8 cellular contexts compared by ENCODE assay signal in genomic region chr4:128556756-128557155, GRCh38.
"Had no signal": no experiment of that assay in that cellular context is flagged by ENCODE, and none has a peak within 500 bp of the region (broad histone marks: within the 10 kb centered on the region; RNA-seq: fewer than 3 reads in every experiment).

No MANE protein-coding gene starts in this region.

- FAIRE-seq: H1, H54, HTR-8/SVneo had no signal

- H3K36me3 Mint-ChIP-seq: IgD-negative memory B cell had no signal

- H3K4me3 ChIP-seq: GM23338 had no signal

- DNase-seq: H9, HCEC 1CT, KBM-7 had no signal

- H3K27ac Mint-ChIP-seq: GM23338, IgD-negative memory B cell had no signal

- H2AFZ ChIP-seq: GM23338 had no signal

- H3K4me2 ChIP-seq: GM23338 had no signal

- H3K9me3 Mint-ChIP-seq: GM23338, H9 had no signal

- H3K4me3 Mint-ChIP-seq: GM23338, H9, IgD-negative memory B cell had no signal

- ATAC-seq: GM23338 had no signal
